In genomic region chr5:151663617-151664322, GRCh38 we compare ENCODE assay signal across 1 cellular context.
TF ChIP-seq lines count a peak whose summit lies in the region.

No MANE protein-coding gene starts in this region.

TF ChIP-seq in H1, 55 proteins besides CTCF, POLR2A, EP300 and RAD21 (continued from another document):
- no peak for TF ChIP-seq CBX8 (IDR thresholded peaks at IDR 0.05; ENCODE audit: borderline replicate concordance, low read depth, low read length)
- no peak for TF ChIP-seq MAX (IDR thresholded peaks at IDR 0.05)
- no peak for TF ChIP-seq BACH1 (IDR thresholded peaks at IDR 0.05; ENCODE audit: low read length)
- no peak for TF ChIP-seq SIRT6 (IDR thresholded peaks at IDR 0.05; ENCODE audit: low read length)
- TF ChIP-seq CHD7 (IDR thresholded peaks at IDR 0.05; ENCODE audit: insufficient replicate concordance, low read length), result no peak
- TF ChIP-seq SP2 (IDR thresholded peaks at IDR 0.05; ENCODE audit: low read length), result no peak
- TF ChIP-seq E2F6 (IDR thresholded peaks at IDR 0.05), result no peak
- TF ChIP-seq SP1 (IDR thresholded peaks at IDR 0.05; ENCODE audit: low read depth, low read length), result no peak
- TF ChIP-seq JUN (IDR thresholded peaks at IDR 0.05; ENCODE audit: low read depth, low read length), result no peak
